In the genomic region with DNA sequence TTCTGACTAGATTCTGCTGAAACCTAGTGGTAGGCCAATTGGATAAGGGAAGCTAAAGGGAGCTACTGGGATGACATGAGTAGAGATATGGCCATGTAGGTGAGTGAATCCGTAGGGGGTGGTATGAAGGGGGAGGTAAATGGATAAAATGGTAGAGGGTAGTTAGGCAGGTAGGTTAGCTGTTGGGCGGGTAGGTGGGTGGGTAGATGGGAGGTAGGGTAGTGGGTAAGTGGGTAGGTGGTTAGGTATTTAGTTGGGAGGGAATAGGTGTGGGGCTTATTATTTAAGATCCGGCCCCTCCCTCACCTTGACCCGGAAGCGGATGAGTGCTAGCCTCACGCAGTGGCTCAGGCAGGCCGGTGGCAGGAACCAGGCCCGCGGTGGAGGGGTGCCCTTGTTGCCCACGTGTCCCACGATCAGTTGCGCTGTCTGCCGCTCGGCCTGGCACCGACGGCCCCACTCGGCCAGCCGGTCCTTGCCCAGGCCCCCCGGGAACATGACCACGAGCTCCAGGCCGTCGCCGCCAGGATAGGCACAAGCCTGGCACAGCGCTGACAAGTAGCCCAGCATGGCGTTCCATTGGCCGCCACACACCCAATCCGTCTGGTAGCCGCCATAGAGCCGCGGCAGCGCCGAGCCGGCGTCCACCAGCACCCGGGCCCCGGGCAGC, we compare ENCODE assay signal across 8 cellular contexts. TPM values are rescaled to one million over a fixed set of nuclear protein-coding genes. Genes with fewer than 3 reads are reported as not detected.
DNase-seq lines count a peak whose midpoint lies in the region; ATAC-seq and TF ChIP-seq lines count a peak whose summit lies in the region.

No MANE protein-coding gene starts in this region.

- intact Hi-C loops in activated CD8-positive, alpha-beta T cell treated with anti-CD3 and anti-CD28 coated beads for 36 hours (cut with micrococcal nuclease), result loop anchor here (5.0 kb wide), 1 partner anchor 140 kb away; a partner anchor contains a TSS

- peak overlapping the region; percentile 85 for H3K4me3 Mint-ChIP-seq in activated CD8-positive, alpha-beta T cell treated with anti-CD3 and anti-CD28 coated beads for 36 hours

- no peak for TF ChIP-seq CTCF in activated CD8-positive, alpha-beta T cell treated with anti-CD3 and anti-CD28 coated beads for 36 hours (IDR thresholded peaks at IDR 0.05)

- no peaks in the 10 kb centered on the region for H3K9me3 Mint-ChIP-seq in activated CD8-positive, alpha-beta T cell treated with anti-CD3 and anti-CD28 coated beads for 36 hours

- peak overlapping the region; percentile 89 for H3K27ac Mint-ChIP-seq in activated CD8-positive, alpha-beta T cell treated with anti-CD3 and anti-CD28 coated beads for 36 hours

- no peaks in the 10 kb centered on the region for H3K27me3 Mint-ChIP-seq in activated CD8-positive, alpha-beta T cell treated with anti-CD3 and anti-CD28 coated beads for 36 hours

- DNase-seq in AG08395 (ENCODE audit: low spot score) (peak; percentile 33), NCI-H510A treated with DMSO at 0.1 percent for 48 hours (lab: John Stamatoyannopoulos, UW) (peak; percentile 14), mesenteric fat pad (ENCODE audit: low spot score) (peak; percentile 91)
- peak; percentile 74 for DNase-seq in activated CD8-positive, alpha-beta T cell treated with anti-CD3 and anti-CD28 coated beads for 36 hours
- peak; percentile 20 for DNase-seq in effector CD8-positive, alpha-beta T cell (lab: John Stamatoyannopoulos, UW)
- DNase-seq in stimulated activated CD8-positive, alpha-beta memory T cell treated with anti-CD3 and anti-CD28 coated beads, Interleukin-15, amount 100 ng/mL, for 48 hours (ENCODE audit: low read depth in 2 of 2), result peak; percentile 32 to 49

- POLR2A ChIA-PET in activated CD8-positive, alpha-beta T cell treated with anti-CD3 and anti-CD28 coated beads for 36 hours (lab: Charles Lee), result interaction anchor here (0.8 to 3.2 kb wide), 4 partner anchors 10 to 139 kb away, joined by 3 to 16 read pairs (median 3); a partner anchor contains a TSS

- H3K4me1 Mint-ChIP-seq in activated CD8-positive, alpha-beta T cell treated with anti-CD3 and anti-CD28 coated beads for 36 hours (ENCODE audit: low read depth), result peaks cover 44% of the 10 kb centered on the region

- peaks cover 34% of the 10 kb centered on the region for H3K36me3 Mint-ChIP-seq in activated CD8-positive, alpha-beta T cell treated with anti-CD3 and anti-CD28 coated beads for 36 hours (ENCODE audit: low read depth)

- peak; percentile 71 for ATAC-seq in GM18867 (IDR thresholded peaks at IDR 0.05; ENCODE audit: unreplicated experiment)
- ATAC-seq in HG03097 (IDR thresholded peaks at IDR 0.05; ENCODE audit: low FRiP score, unreplicated experiment), result peak; percentile 47
- peak; percentile 69 for ATAC-seq in activated CD8-positive, alpha-beta T cell treated with anti-CD3 and anti-CD28 coated beads for 36 hours

- CTCF ChIA-PET in activated CD8-positive, alpha-beta T cell treated with anti-CD3 and anti-CD28 coated beads for 36 hours (lab: Charles Lee), result no interaction called here

RNA-seq across cellular contexts. Expression of a gene that starts 0.7 kb away (rescaled TPM):
- 1 to 10 TPM; 8.3 to 8.4 TPM for total RNA-seq in activated CD8-positive, alpha-beta T cell treated with anti-CD3 and anti-CD28 coated beads for 36 hours
- 12.5 TPM for total RNA-seq in mesenteric fat pad

Comparison
In these comparisons a context has a peak if more than half of its experiments do, and no peak if none do; other contexts are left out.
1. Peak in every context shown above with its lines: DNase-seq and ATAC-seq.
2. DNase-seq: peak in every context shown above with its lines; median percentile 91 in mesenteric fat pad; 74 in activated CD8-positive, alpha-beta T cell treated with anti-CD3 and anti-CD28 coated beads for 36 hours; 40 in stimulated activated CD8-positive, alpha-beta memory T cell treated with anti-CD3 and anti-CD28 coated beads, Interleukin-15, amount 100 ng/mL, for 48 hours; 33 in AG08395; 20 in effector CD8-positive, alpha-beta T cell; 14 in NCI-H510A treated with DMSO at 0.1 percent for 48 hours.